Comparison of ENCODE assay signal across 8 cellular contexts in the genomic region with DNA sequence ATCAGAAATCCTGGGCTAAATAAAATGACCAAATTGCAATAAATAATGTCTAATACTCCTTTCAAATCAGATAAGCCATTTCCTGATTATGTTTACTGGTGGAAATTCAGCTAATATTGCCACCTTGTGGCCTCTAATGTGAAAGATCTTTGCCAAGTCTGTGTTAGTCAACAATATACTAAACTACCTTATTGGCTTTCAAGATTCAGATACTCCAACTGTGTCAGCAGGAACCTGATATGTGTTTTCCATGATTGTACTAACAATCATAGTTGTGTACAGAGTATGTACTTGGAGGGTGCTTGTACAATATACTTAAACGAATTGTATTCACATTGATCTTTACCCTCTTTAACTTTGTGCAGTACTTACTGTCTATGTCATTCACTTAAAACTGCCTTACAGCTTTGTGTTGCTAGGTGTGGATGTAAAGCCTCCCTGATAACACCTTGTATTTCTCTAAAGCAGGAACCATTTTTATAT.
A peak's percentile ranks its signal among the peaks of the same experiment; 100 is the strongest.
DNase-seq lines count a peak whose midpoint lies in the region; ATAC-seq and TF ChIP-seq lines count a peak whose summit lies in the region.

No MANE protein-coding gene starts in this region.

- H3K27me3 ChIP-seq in GM06990 (replicated peaks; ENCODE audit: control insufficient read depth, insufficient read depth, low read length): no peaks in the 10 kb centered on the region

- H3K4me3 ChIP-seq in GM06990 (replicated peaks; ENCODE audit: low read depth, low read length): no peak overlapping the region
- no peak overlapping the region for H3K4me3 ChIP-seq in epithelial cell of esophagus (ENCODE audit: low read length)

- TF ChIP-seq CTCF in GM06990 (IDR thresholded peaks at IDR 0.05; ENCODE audit: insufficient read depth, low read length, poor library complexity, severe bottlenecking): peak; percentile 48
- peak; percentile 52 for TF ChIP-seq CTCF in RWPE1 (conservative IDR thresholded peaks at IDR 0.05; ENCODE audit: low read depth)
- TF ChIP-seq CTCF in epithelial cell of esophagus (IDR thresholded peaks at IDR 0.05; ENCODE audit: insufficient read depth, low read depth, low read length, missing control alignments): peak; percentile 58

- DNase-seq in A172 (ENCODE audit: low spot score) (peak; percentile 74), GM06990 (ENCODE audit: extremely low read depth, insufficient read length) (peak; percentile 17), HEK293T (ENCODE audit: extremely low spot score) (peak; percentile 27), LoVo (ENCODE audit: low spot score) (peak; percentile 70), RWPE1 (ENCODE audit: low spot score) (peak; percentile 38), epithelial cell of esophagus (ENCODE audit: low read depth) (peak; percentile 70), naive B cell (peak; percentile 6), posterior cingulate gyrus (no peak)

- intact Hi-C loops in posterior cingulate gyrus (cut with DNase I): loop anchor here (10.0 kb wide), 1 partner anchor 221 kb away; no protein-coding TSS in a partner anchor

- no peaks in the 10 kb centered on the region for H3K9me3 Mint-ChIP-seq in naive B cell

- H3K36me3 ChIP-seq in GM06990 (ENCODE audit: control insufficient read depth, insufficient read depth, low read length): no peaks in the 10 kb centered on the region

- H3K27me3 Mint-ChIP-seq in naive B cell: no peaks in the 10 kb centered on the region

- no peaks in the 10 kb centered on the region for H3K36me3 Mint-ChIP-seq in naive B cell

- H3K27ac ChIP-seq in RWPE1: no peak overlapping the region

- ATAC-seq in naive B cell (ENCODE audit: low read depth in 2 of 2): peak; percentile 59 to 60

- POLR2A ChIA-PET in HEK293T (lab: Yijun Ruan, JAX) (interaction anchor here (1.2 kb wide), 1 partner anchor 114 kb away, joined by 3 read pairs; no protein-coding TSS in a partner anchor), RWPE1 (lab: Yijun Ruan, JAX; ENCODE audit: low non-redundant PET) (no interaction called here)

- no peaks in the 10 kb centered on the region for H3K4me1 Mint-ChIP-seq in naive B cell

- CTCF ChIA-PET in HEK293T (lab: Yijun Ruan, JAX): interaction anchor here (2.4 kb wide), 1 partner anchor 417 kb away, joined by 10 read pairs; no protein-coding TSS in a partner anchor
- CTCF ChIA-PET in RWPE1 (lab: Yijun Ruan, JAX): interaction anchor here (0.5 to 2.8 kb wide), 13 partner anchors 8 to 750 kb away, joined by 3 to 39 read pairs (median 3); a partner anchor contains a TSS

- H3K27ac Mint-ChIP-seq in naive B cell: no peak overlapping the region

- no peak overlapping the region for H3K4me3 Mint-ChIP-seq in naive B cell

TF ChIP-seq in HEK293T, 16 proteins besides CTCF, POLR2A, EP300 and RAD21:
- TF ChIP-seq, protein P1, sequence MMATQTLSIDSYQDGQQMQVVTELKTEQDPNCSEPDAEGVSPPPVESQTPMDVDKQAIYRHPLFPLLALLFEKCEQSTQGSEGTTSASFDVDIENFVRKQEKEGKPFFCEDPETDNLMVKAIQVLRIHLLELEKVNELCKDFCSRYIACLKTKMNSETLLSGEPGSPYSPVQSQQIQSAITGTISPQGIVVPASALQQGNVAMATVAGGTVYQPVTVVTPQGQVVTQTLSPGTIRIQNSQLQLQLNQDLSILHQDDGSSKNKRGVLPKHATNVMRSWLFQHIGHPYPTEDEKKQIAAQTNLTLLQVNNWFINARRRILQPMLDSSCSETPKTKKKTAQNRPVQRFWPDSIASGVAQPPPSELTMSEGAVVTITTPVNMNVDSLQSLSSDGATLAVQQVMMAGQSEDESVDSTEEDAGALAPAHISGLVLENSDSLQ (IDR thresholded peaks at IDR 0.05): no peak
- TF ChIP-seq CTBP1 (IDR thresholded peaks at IDR 0.05; ENCODE audit: borderline replicate concordance): no peak
- TF ChIP-seq LEF1 (IDR thresholded peaks at IDR 0.05; ENCODE audit: borderline replicate concordance): no peak
- TF ChIP-seq L3MBTL2 (conservative IDR thresholded peaks at IDR 0.05): no peak
- no peak for TF ChIP-seq HDGF (IDR thresholded peaks at IDR 0.05; ENCODE audit: borderline replicate concordance)

Comparison
In these comparisons a context has a peak if more than half of its experiments do, and no peak if none do; other contexts are left out.
1. DNase-seq: peak in A172 (single experiment), GM06990 (single experiment), HEK293T (single experiment), LoVo (single experiment), RWPE1 (single experiment), epithelial cell of esophagus (single experiment) and naive B cell (single experiment); none in posterior cingulate gyrus (0 of 10).
2. Peak in every context shown above with its lines, with median percentiles within 50 percentile points of each other: CTCF ChIP-seq.